In the genomic region with DNA sequence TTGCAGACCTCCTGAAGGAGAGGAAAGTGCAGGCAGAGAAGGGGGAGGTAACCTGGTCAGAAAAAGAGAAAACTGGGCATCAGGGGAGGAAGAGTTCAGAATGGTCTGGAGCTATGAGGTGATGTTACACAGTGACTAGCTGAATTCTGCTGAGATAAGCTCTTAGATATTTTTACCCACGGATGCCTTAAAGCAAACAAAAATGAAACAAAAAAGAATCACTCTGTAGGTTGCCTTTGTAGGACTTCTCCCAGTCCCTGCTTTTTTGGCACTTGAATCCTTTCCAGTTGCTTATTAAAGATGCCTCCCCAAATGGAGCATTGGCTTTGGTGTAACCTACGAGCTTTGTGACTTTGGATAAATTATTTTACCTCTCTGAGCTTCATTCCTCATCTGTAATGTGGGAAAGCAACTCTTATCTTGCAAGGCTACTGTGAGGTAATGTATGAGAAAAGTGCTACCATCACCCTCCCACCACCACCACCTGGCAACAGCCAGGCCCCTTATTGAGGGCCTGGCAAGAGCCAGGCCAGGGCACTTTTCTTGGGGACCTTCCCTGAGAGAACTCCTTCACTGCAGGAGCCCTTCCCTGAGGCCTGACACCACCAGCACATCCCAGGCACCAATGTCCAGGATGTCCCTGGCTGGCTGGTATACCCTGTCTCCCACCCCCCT, we compare ENCODE assay signal across 28 cellular contexts. TPM values are rescaled to one million over a fixed set of nuclear protein-coding genes. Genes with fewer than 3 reads are reported as not detected.
DNase-seq lines count a peak whose midpoint lies in the region; ATAC-seq, FAIRE-seq and TF ChIP-seq lines count a peak whose summit lies in the region.
"Had no signal": no experiment of that assay in that cellular context is flagged by ENCODE, and none has a peak within 500 bp of the region (broad histone marks: within the 10 kb centered on the region; RNA-seq: fewer than 3 reads in every experiment).

No MANE protein-coding gene starts in this region.

- no peaks in the 10 kb centered on the region for H3K27me3 ChIP-seq in BLaER1 treated with 17β-estradiol and CSF1 and Interleukin-3, amounts not matched to agents 10 nM and 100 nM
- H3K27me3 ChIP-seq in colonic mucosa (no peaks in the 10 kb centered on the region), neural progenitor cell (no peaks in the 10 kb centered on the region)
- H3K27me3 ChIP-seq: esophagus squamous epithelium, tibial artery had no signal

- peaks cover 0 to 69% (median 15%) of the 10 kb centered on the region in 11 experiments; a peak in 13 of 22 replicates for H3K36me3 ChIP-seq in BLaER1 treated with 17β-estradiol and CSF1 and Interleukin-3, amounts not matched to agents 10 nM and 100 nM
- H3K36me3 ChIP-seq in colonic mucosa (no peaks in the 10 kb centered on the region), neural progenitor cell (no peaks in the 10 kb centered on the region)
- H3K36me3 ChIP-seq: esophagus squamous epithelium, HAP-1, tibial artery had no signal

- H4K20me1 ChIP-seq in BLaER1 treated with 17β-estradiol and CSF1 and Interleukin-3, amounts not matched to agents 10 nM and 100 nM: peaks cover 0 to 45% (median 0%) of the 10 kb centered on the region in 11 experiments; a peak in 4 of 22 replicates
- H4K20me1 ChIP-seq in neural progenitor cell (ENCODE audit: low read depth): no peaks in the 10 kb centered on the region

- no peaks in the 10 kb centered on the region for H3F3A ChIP-seq in neural progenitor cell (ENCODE audit: low read depth)

- H3K4me1 ChIP-seq in BLaER1 treated with 17β-estradiol and CSF1 and Interleukin-3, amounts not matched to agents 10 nM and 100 nM: peaks cover 14 to 94% (median 48%) of the 10 kb centered on the region in 10 experiments
- H3K4me1 ChIP-seq in colonic mucosa (no peaks in the 10 kb centered on the region), neural progenitor cell (peaks cover 4% of the 10 kb centered on the region)
- H3K4me1 ChIP-seq: esophagus squamous epithelium, HAP-1, tibial artery had no signal

- ATAC-seq in HG03460 (IDR thresholded peaks at IDR 0.05; ENCODE audit: unreplicated experiment): no peak
- ATAC-seq: activated CD4-positive, CD25-positive, alpha-beta regulatory T cell treated with anti-CD3 and anti-CD28 coated beads, Interleukin-2, amount 50 U/mL, for 24 hours; left colon had no signal

- H3K27ac ChIP-seq in BLaER1 treated with 17β-estradiol and CSF1 and Interleukin-3, amounts not matched to agents 10 nM and 100 nM: peak overlapping the region in 6 of 11 experiments; percentile 84 to 95 (median 88); a peak in 12 of 22 replicates
- H3K27ac ChIP-seq in colonic mucosa (peak overlapping the region; percentile 6), neural progenitor cell (no peak overlapping the region)
- H3K27ac ChIP-seq: RWPE1, tibial artery had no signal

- DNase-seq in colonic mucosa: no peak
- no peak for DNase-seq in neural progenitor cell (ENCODE audit: low spot score)
- DNase-seq in ecto neural progenitor cell (ENCODE audit: low spot score): no peak
- DNase-seq in HTR-8/SVneo (ENCODE audit: insufficient read length, low spot score): no peak
- DNase-seq in NCI-H69 (lab: John Stamatoyannopoulos, UW): no peak
- DNase-seq: activated naive CD4-positive, alpha-beta T cell treated with anti-CD3 and anti-CD28 coated beads, Interleukin-2, amount 50 U/mL, for 16 hours; DMS79 treated with DMSO at 0.1 percent for 48 hours; esophagus squamous epithelium; GF-D8; hippocampal formation; left colon; mesendoderm; naive B cell; NCI-H446; NCI-H82; tibial artery had no signal

- H3K9ac ChIP-seq in BLaER1 treated with 17β-estradiol and CSF1 and Interleukin-3, amounts not matched to agents 10 nM and 100 nM: peak overlapping the region in 4 of 11 experiments; percentile 80 to 93 (median 92); a peak in 9 of 22 replicates
- H3K9ac ChIP-seq in colonic mucosa (ENCODE audit: low read depth in 2 of 2, low read length in 2 of 2) (no peak overlapping the region), neural progenitor cell (no peak overlapping the region)

- H3K4me1 Mint-ChIP-seq in IgD-negative memory B cell (peaks cover 28 to 42% (median 34%) of the 10 kb centered on the region in 3 donors), neural progenitor cell (no peaks in the 10 kb centered on the region)

- H3K27me3 Mint-ChIP-seq in IgD-negative memory B cell (peaks cover 1% of the 10 kb centered on the region), neural progenitor cell (ENCODE audit: insufficient read depth, low read depth) (peaks cover 6% of the 10 kb centered on the region)
- H3K27me3 Mint-ChIP-seq: naive B cell; stimulated activated naive CD8-positive, alpha-beta T cell treated with anti-CD3 and anti-CD28 coated beads, Interleukin-15, Interleukin-2, amounts not matched to agents 100 ng/mL and 50 ng/mL, for 24 hours had no signal

- H3K79me2 ChIP-seq in neural progenitor cell (ENCODE audit: low read depth): no peaks in the 10 kb centered on the region

- TF ChIP-seq CTCF in colonic mucosa (IDR thresholded peaks at IDR 0.05) (no peak), neural progenitor cell (IDR thresholded peaks at IDR 0.05) (no peak)

- peaks cover 0 to 2% (median 0%) of the 10 kb centered on the region in 3 donors for H3K9me3 Mint-ChIP-seq in IgD-negative memory B cell
- no peaks in the 10 kb centered on the region for H3K9me3 Mint-ChIP-seq in neural progenitor cell
- H3K9me3 Mint-ChIP-seq: naive B cell; stimulated activated naive CD8-positive, alpha-beta T cell treated with anti-CD3 and anti-CD28 coated beads, Interleukin-15, Interleukin-2, amounts not matched to agents 100 ng/mL and 50 ng/mL, for 24 hours had no signal

- H3K4me3 ChIP-seq in BLaER1 treated with 17β-estradiol and CSF1 and Interleukin-3, amounts not matched to agents 10 nM and 100 nM: peak overlapping the region in 5 of 10 experiments; percentile 63 to 79 (median 68); a peak in 9 of 20 replicates
- H3K4me3 ChIP-seq in colonic mucosa (no peak overlapping the region), neural progenitor cell (no peak overlapping the region)
- H3K4me3 ChIP-seq: HAP-1, tibial artery had no signal

- no peak overlapping the region for H2AFZ ChIP-seq in neural progenitor cell (replicated peaks)

- H3K9me3 ChIP-seq in BLaER1 treated with 17β-estradiol and CSF1 and Interleukin-3, amounts not matched to agents 10 nM and 100 nM (replicated peaks in 1 of 11): peaks cover 0 to 39% (median 0%) of the 10 kb centered on the region in 11 experiments; a peak in 6 of 22 replicates
- H3K9me3 ChIP-seq in colonic mucosa (no peaks in the 10 kb centered on the region), neural progenitor cell (ENCODE audit: low read depth) (no peaks in the 10 kb centered on the region)
- H3K9me3 ChIP-seq: esophagus squamous epithelium, HAP-1, tibial artery had no signal

- no peak for FAIRE-seq in HTR-8/SVneo (lab: Jason Lieb, UNC)
- FAIRE-seq: bronchial epithelial cell, endometrium, frontal cortex had no signal

- intact Hi-C loops in colonic mucosa (cut with DNase I): no loop called here

- peak overlapping the region in 7 of 11 experiments; percentile 9 to 99 (median 93); a peak in 12 of 22 replicates for H3K4me2 ChIP-seq in BLaER1 treated with 17β-estradiol and CSF1 and Interleukin-3, amounts not matched to agents 10 nM and 100 nM
- H3K4me2 ChIP-seq in neural progenitor cell: no peak overlapping the region

- H3K36me3 Mint-ChIP-seq in IgD-negative memory B cell (peaks cover 1% of the 10 kb centered on the region), neural progenitor cell (no peaks in the 10 kb centered on the region)
- H3K36me3 Mint-ChIP-seq: naive B cell had no signal

- H3K4me3 Mint-ChIP-seq in IgD-negative memory B cell (peak overlapping the region; percentile 13 to 78 (median 40)), neural progenitor cell (no peak overlapping the region)
- H3K4me3 Mint-ChIP-seq: stimulated activated naive CD8-positive, alpha-beta T cell treated with anti-CD3 and anti-CD28 coated beads, Interleukin-15, Interleukin-2, amounts not matched to agents 100 ng/mL and 50 ng/mL, for 24 hours had no signal

- H3K27ac Mint-ChIP-seq in IgD-negative memory B cell (peak overlapping the region in 1 of 3 donors; percentile 94), neural progenitor cell (peak overlapping the region; percentile 43)
- H3K27ac Mint-ChIP-seq: naive B cell; stimulated activated naive CD8-positive, alpha-beta T cell treated with anti-CD3 and anti-CD28 coated beads, Interleukin-15, Interleukin-2, amounts not matched to agents 100 ng/mL and 50 ng/mL, for 24 hours had no signal

RNA-seq across cellular contexts. Expression of a gene that starts 2.7 kb away (rescaled TPM):
- polyA plus RNA-seq in IgD-negative memory B cell: 5.8 TPM
- total RNA-seq in colonic mucosa (1 to 10 TPM in 1 of 2 donors, under 1 TPM in 1; 0.57 to 6.0 TPM), neural progenitor cell (ENCODE audit: low replicate concordance) (0.19 TPM in 1 of 2 replicates, not detected in the other)
- total RNA-seq: bronchial epithelial cell had no signal
- polyA plus RNA-seq: BJ had no signal

RNA-seq across cellular contexts. Expression of a gene that starts 36.8 kb away (rescaled TPM):
- 0.15 TPM for polyA plus RNA-seq in IgD-negative memory B cell
- not detected for total RNA-seq in colonic mucosa
- total RNA-seq in neural progenitor cell (ENCODE audit: low replicate concordance): not detected in 2 replicates
- total RNA-seq: bronchial epithelial cell, esophagus squamous epithelium, frontal cortex, SK-MEL-5 had no signal
- polyA plus RNA-seq: BJ had no signal
